In genomic region chr3:14687360-14687759, GRCh38 we compare ENCODE assay signal across 31 cellular contexts. TPM values are rescaled to one million over a fixed set of nuclear protein-coding genes. Genes with fewer than 3 reads are reported as not detected.
DNase-seq lines count a peak whose midpoint lies in the region; ATAC-seq and FAIRE-seq lines count a peak whose summit lies in the region.
"Had no signal": no experiment of that assay in that cellular context is flagged by ENCODE, and none has a peak within 500 bp of the region (broad histone marks: within the 10 kb centered on the region; RNA-seq: fewer than 3 reads in every experiment).

No MANE protein-coding gene starts in this region.

- peak; percentile 44 for ATAC-seq in HG02642 (IDR thresholded peaks at IDR 0.05; ENCODE audit: poor library complexity, unreplicated experiment)
- ATAC-seq in esophagus mucosa = no peak
- ATAC-seq: activated CD8-positive, alpha-beta T cell treated with anti-CD3 and anti-CD28 coated beads for 36 hours; activated T-helper 17 cell treated with anti-CD3 and anti-CD28 coated beads, Interleukin-2, amount 50 U/mL, for 72 hours; left lobe of liver; SK-N-SH treated with all-trans-retinoic acid at 6 μM for 48 hours had no signal

- DNase-seq in NOMO-1 treated with DMSO at 0.1 percent for 48 hours (lab: John Stamatoyannopoulos, UW; ENCODE audit: unreplicated experiment) = peak; percentile 45
- DNase-seq in NOMO-1 treated with dmso at 0.1 percent for 144 hours (lab: John Stamatoyannopoulos, UW; ENCODE audit: unreplicated experiment) = no peak
- peak; percentile 3 for DNase-seq in NCI-H69 (lab: John Stamatoyannopoulos, UW)
- DNase-seq in mucosa of gallbladder (ENCODE audit: low spot score) = no peak
- no peak for DNase-seq in HPDE6-E6E7 (ENCODE audit: extremely low spot score)
- DNase-seq in urothelium cell line (ENCODE audit: low spot score) = no peak
- DNase-seq: ACHN; activated CD4-positive, alpha-beta T cell treated with anti-CD3 and anti-CD28 coated beads for 1 hour; activated CD8-positive, alpha-beta T cell treated with anti-CD3 and anti-CD28 coated beads for 36 hours; activated naive CD4-positive, alpha-beta T cell treated with anti-CD3 and anti-CD28 coated beads, Interleukin-2, amount 50 U/mL, for 16 hours; amygdala; DMS79 treated with DMSO at 0.1 percent for 48 hours; H7; hypothalamus; Karpas-422; NCI-H1092; NCI-H2029 treated with DMSO at 0.1 percent for 48 hours; NCI-H446 treated with DMSO at 0.1 percent for 48 hours; stimulated activated CD4-positive, alpha-beta T cell treated with anti-CD3 and anti-CD28 coated beads, Interleukin-1b, Interleukin-23, amount 100 ng/mL, for 48 hours; T-helper 2 cell; transverse colon had no signal

- no peak for FAIRE-seq in urothelium cell line (lab: Jason Lieb, UNC)
- FAIRE-seq: endothelial cell of umbilical vein had no signal

RNA-seq across cellular contexts. Expression of gene C3orf20, which starts 12.4 kb away (rescaled TPM):
- total RNA-seq in mucosa of gallbladder (not detected), esophagus mucosa (0.24 TPM)
- total RNA-seq: chondrocyte, endothelial cell of umbilical vein, myocyte, right atrium auricular region, smooth muscle cell, transverse colon had no signal

RNA-seq across cellular contexts. Expression of gene CCDC174, which starts 35.8 kb away (rescaled TPM):
- total RNA-seq in mucosa of gallbladder = 19.7 TPM
- total RNA-seq in esophagus mucosa = 9.9 TPM

Comparison
In these comparisons a context has a peak if more than half of its experiments do, and no peak if none do; other contexts are left out.
1. DNase-seq: peak in NOMO-1 treated with DMSO at 0.1 percent for 48 hours (single experiment) and NCI-H69 (single experiment); none in NOMO-1 treated with dmso at 0.1 percent for 144 hours (single experiment), mucosa of gallbladder (single experiment), HPDE6-E6E7 (single experiment) and urothelium cell line (single experiment).